In the genomic region with DNA sequence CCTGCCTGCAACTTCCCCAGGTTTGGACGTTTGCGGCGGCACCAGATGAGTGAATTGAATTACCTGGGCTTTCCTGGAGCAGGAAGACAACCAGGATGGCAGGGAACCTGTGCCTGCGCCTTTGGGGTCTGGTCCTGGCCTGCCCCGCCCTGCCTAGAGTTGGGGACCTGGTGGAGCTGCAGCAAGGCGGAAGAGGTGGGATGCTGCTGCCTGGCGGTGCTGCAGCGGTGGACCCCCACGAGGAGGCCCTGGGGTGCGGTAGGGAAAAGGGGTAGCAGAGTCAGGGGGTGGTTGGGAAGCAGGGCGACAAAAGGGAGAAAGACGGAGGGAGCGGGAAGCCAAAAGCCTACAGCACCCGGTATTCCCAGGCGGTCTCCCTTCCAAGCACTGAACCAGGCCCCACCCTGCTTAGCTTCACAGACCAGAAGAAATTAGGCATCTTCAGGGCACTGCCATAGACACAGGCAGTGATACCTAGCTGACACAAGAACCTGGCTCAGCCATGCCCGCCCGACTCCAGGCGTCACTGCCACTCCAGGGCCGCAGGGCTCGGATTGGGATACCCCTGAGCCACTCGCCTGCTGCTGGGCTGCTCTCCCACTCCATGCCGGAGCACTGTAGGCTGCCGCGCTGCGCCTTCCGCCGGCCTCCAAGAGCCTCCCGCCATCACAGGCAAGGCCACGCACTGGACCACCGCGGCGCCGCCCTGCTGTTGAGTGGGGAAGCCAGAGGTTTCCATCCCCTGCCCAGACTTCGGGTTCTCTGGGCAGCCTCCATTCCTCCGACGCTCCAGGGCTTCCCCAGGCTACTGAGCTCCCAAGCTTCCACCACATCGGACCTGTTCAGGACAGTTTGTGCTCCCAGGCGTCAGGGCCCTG, we compare ENCODE assay signal across 1 cellular context.
TF ChIP-seq lines count a peak whose summit lies in the region.

No MANE protein-coding gene starts in this region.

TF ChIP-seq in K562, 482 proteins besides CTCF, POLR2A, EP300 and RAD21:
- TF ChIP-seq, protein P1, sequence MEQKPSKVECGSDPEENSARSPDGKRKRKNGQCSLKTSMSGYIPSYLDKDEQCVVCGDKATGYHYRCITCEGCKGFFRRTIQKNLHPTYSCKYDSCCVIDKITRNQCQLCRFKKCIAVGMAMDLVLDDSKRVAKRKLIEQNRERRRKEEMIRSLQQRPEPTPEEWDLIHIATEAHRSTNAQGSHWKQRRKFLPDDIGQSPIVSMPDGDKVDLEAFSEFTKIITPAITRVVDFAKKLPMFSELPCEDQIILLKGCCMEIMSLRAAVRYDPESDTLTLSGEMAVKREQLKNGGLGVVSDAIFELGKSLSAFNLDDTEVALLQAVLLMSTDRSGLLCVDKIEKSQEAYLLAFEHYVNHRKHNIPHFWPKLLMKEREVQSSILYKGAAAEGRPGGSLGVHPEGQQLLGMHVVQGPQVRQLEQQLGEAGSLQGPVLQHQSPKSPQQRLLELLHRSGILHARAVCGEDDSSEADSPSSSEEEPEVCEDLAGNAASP (IDR thresholded peaks at IDR 0.05) = no peak
- TF ChIP-seq ADNP (tag; IDR thresholded peaks at IDR 0.05) (no peak), SMAD2 (IDR thresholded peaks at IDR 0.05; ENCODE audit: low read depth, low read length) (no peak), HNRNPH1 (optimal IDR thresholded peaks at IDR 0.05; ENCODE audit: low read depth, low read length) (no peak), TAF7 (tag; IDR thresholded peaks at IDR 0.05) (no peak), GTF3C2 (IDR thresholded peaks at IDR 0.05; ENCODE audit: borderline replicate concordance, extremely low read depth, insufficient read length) (no peak), ZC3H4 (CRISPR knock-in tag; IDR thresholded peaks at IDR 0.05; ENCODE audit: borderline replicate concordance) (no peak), SFPQ (IDR thresholded peaks at IDR 0.05; ENCODE audit: low read depth, low read length) (no peak), ZNF780A (CRISPR knock-in tag; IDR thresholded peaks at IDR 0.05) (no peak)
- TF ChIP-seq, protein P2, sequence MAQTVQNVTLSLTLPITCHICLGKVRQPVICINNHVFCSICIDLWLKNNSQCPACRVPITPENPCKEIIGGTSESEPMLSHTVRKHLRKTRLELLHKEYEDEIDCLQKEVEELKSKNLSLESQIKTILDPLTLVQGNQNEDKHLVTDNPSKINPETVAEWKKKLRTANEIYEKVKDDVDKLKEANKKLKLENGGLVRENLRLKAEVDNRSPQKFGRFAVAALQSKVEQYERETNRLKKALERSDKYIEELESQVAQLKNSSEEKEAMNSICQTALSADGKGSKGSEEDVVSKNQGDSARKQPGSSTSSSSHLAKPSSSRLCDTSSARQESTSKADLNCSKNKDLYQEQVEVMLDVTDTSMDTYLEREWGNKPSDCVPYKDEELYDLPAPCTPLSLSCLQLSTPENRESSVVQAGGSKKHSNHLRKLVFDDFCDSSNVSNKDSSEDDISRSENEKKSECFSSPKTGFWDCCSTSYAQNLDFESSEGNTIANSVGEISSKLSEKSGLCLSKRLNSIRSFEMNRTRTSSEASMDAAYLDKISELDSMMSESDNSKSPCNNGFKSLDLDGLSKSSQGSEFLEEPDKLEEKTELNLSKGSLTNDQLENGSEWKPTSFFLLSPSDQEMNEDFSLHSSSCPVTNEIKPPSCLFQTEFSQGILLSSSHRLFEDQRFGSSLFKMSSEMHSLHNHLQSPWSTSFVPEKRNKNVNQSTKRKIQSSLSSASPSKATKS (CRISPR knock-in tag; IDR thresholded peaks at IDR 0.05) = no peak
